ENCODE assay signal across 6 cellular contexts in the genomic region with DNA sequence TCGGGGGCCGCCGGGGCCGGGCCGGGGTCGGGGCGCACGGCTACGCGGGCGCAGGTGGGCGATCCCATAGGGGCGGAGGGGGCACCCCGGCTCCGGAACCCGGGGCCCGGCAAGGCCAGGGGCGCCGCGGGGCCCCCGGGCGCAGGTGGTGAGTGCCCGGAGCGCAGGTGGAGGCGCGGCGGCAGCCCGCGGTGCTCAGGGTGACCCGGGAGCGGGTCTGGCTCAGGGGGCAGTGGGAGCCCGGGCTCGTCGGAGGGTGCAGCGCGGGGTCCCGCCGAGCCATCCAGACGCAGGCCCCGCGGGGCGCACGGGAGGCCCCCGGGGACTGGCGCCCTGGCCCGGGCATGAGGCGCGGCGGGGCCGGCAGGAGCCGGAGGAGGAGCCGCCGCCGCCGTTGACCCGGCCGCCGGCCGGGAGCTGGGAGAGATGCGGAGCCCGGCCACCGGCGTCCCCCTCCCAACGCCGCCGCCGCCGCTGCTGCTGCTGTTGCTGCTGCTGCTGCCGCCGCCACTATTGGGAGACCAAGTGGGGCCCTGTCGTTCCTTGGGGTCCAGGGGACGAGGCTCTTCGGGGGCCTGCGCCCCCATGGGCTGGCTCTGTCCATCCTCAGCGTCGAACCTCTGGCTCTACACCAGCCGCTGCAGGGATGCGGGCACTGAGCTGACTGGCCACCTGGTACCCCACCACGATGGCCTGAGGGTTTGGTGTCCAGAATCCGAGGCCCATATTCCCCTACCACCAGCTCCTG. TPM values are rescaled to one million over a fixed set of nuclear protein-coding genes. Genes with fewer than 3 reads are reported as not detected.
DNase-seq lines count a peak whose midpoint lies in the region; ATAC-seq and TF ChIP-seq lines count a peak whose summit lies in the region.

No MANE protein-coding gene starts in this region.

- 4% methylated on average over 80 of the region's 80 CpGs for WGBS in HUES64

- DNase-seq in fibroblast of pulmonary artery (ENCODE audit: low read depth) (no peak), cerebellum (ENCODE audit: low spot score) (no peak), NCI-H2029 treated with DMSO at 0.1 percent for 48 hours (lab: John Stamatoyannopoulos, UW) (no peak)
- no peak for DNase-seq in stimulated activated naive CD8-positive, alpha-beta T cell treated with anti-CD3 and anti-CD28 coated beads, Interleukin-15, Interleukin-2, amounts not matched to agents 100 U/mL and 50 U/mL, for 24 hours

- peaks cover 17% of the 10 kb centered on the region for H3K27me3 ChIP-seq in HUES64 (ENCODE audit: insufficient read depth, low read length)

- H3K36me3 ChIP-seq in HUES64 (ENCODE audit: insufficient read depth, low read length) = peaks cover 13% of the 10 kb centered on the region; the same call in 1 of the 2 replicates

- peaks cover 18% of the 10 kb centered on the region for H3K4me1 ChIP-seq in HUES64 (ENCODE audit: insufficient read depth, low read length)

- peak overlapping the region; percentile 48; the same call in 1 of the 2 replicates for H3K9ac ChIP-seq in HUES64 (ENCODE audit: low read depth, low read length)

- H3K27ac ChIP-seq in HUES64 (ENCODE audit: low read depth, low read length) = no peak overlapping the region

- ATAC-seq in GM19463 (IDR thresholded peaks at IDR 0.05; ENCODE audit: unreplicated experiment) = peak; percentile 44
- peak; percentile 16 for ATAC-seq in stimulated activated naive CD8-positive, alpha-beta T cell treated with anti-CD3 and anti-CD28 coated beads, Interleukin-15, Interleukin-2, amounts not matched to agents 100 U/mL and 50 U/mL, for 24 hours

- peak overlapping the region; percentile 60 for H3K4me3 ChIP-seq in HUES64 (ENCODE audit: low read length)
- peak overlapping the region; percentile 31 for H3K4me3 ChIP-seq in fibroblast of pulmonary artery (replicated peaks; ENCODE audit: low read depth, low read length)

- no peak for TF ChIP-seq CTCF in fibroblast of pulmonary artery (IDR thresholded peaks at IDR 0.05; ENCODE audit: low read length, missing control alignments)

- no peaks in the 10 kb centered on the region for H3K9me3 ChIP-seq in HUES64 (ENCODE audit: insufficient read depth, low read depth, low read length)

RNA-seq across cellular contexts. Expression of a gene that starts 0.5 kb away (rescaled TPM):
- polyA plus RNA-seq in HUES64 (2013, experiment 1 of 2) = 13.5 TPM
- 18.2 TPM for polyA plus RNA-seq in HUES64 (2013, experiment 2 of 2)
- 39.0 TPM for total RNA-seq in cerebellum

RNA-seq across cellular contexts. Expression of a gene that starts 33.1 kb away (rescaled TPM):
- polyA plus RNA-seq in HUES64 (2013, experiment 1 of 2) = 47.7 TPM
- 54.1 TPM for polyA plus RNA-seq in HUES64 (2013, experiment 2 of 2)
- total RNA-seq in cerebellum = 7.2 TPM

RNA-seq across cellular contexts. Expression of a gene that starts 36.1 kb away (rescaled TPM):
- polyA plus RNA-seq in HUES64 (2013, experiment 1 of 2) = 88.7 TPM
- polyA plus RNA-seq in HUES64 (2013, experiment 2 of 2) = 99.5 TPM
- 81.8 TPM for total RNA-seq in cerebellum

RNA-seq across cellular contexts. Expression of a gene that starts 57.0 kb away (rescaled TPM):
- polyA plus RNA-seq in HUES64 (2013, experiment 1 of 2) = not detected
- polyA plus RNA-seq in HUES64 (2013, experiment 2 of 2) = not detected
- total RNA-seq in cerebellum = 0.27 TPM
